In genomic region chr3:129908417-129908816, GRCh38 we compare ENCODE assay signal across 21 cellular contexts. TPM values are rescaled to one million over a fixed set of nuclear protein-coding genes. Genes with fewer than 3 reads are reported as not detected.
A peak's percentile ranks its signal among the peaks of the same experiment; 100 is the strongest.
DNase-seq lines count a peak whose midpoint lies in the region; ATAC-seq and TF ChIP-seq lines count a peak whose summit lies in the region.
"Had no signal": no experiment of that assay in that cellular context is flagged by ENCODE, and none has a peak within 500 bp of the region (broad histone marks: within the 10 kb centered on the region; RNA-seq: fewer than 3 reads in every experiment).

No MANE protein-coding gene starts in this region.

- peaks cover 10% of the 10 kb centered on the region for H3K9me3 Mint-ChIP-seq in Calu3 (ENCODE audit: low read depth, unreplicated experiment)
- H3K9me3 Mint-ChIP-seq in progenitor cell of endocrine pancreas (ENCODE audit: low read depth) = peaks cover 36% of the 10 kb centered on the region

- no peak overlapping the region for H3K4me3 ChIP-seq in PC-3 (ENCODE audit: low read length)
- H3K4me3 ChIP-seq: left ventricle myocardium inferior, sigmoid colon, thoracic aorta had no signal

- H3K9me3 ChIP-seq in PC-3 (ENCODE audit: low read length) = peaks cover 8% of the 10 kb centered on the region; the same call in 1 of the 2 replicates

- H3K36me3 Mint-ChIP-seq in Calu3 (ENCODE audit: insufficient read depth, unreplicated experiment) (no peaks in the 10 kb centered on the region), progenitor cell of endocrine pancreas (ENCODE audit: insufficient read depth) (peaks cover 34% of the 10 kb centered on the region)

- no peaks in the 10 kb centered on the region for H4K20me1 ChIP-seq in PC-3 (ENCODE audit: low read length)

- no peak for TF ChIP-seq CTCF in Calu3 (IDR thresholded peaks at IDR 0.05; ENCODE audit: unreplicated experiment)
- TF ChIP-seq CTCF in PC-3 (conservative IDR thresholded peaks at IDR 0.05; ENCODE audit: low read depth, low read length) = no peak
- TF ChIP-seq CTCF in progenitor cell of endocrine pancreas (IDR thresholded peaks at IDR 0.05; ENCODE audit: unreplicated experiment) = no peak

- intact Hi-C loops in Calu3 (cut with micrococcal nuclease; ENCODE audit: unreplicated experiment) (no loop called here), PC-3 (cut with micrococcal nuclease) (no loop called here)

- H3K27ac Mint-ChIP-seq in Calu3 (ENCODE audit: unreplicated experiment) (peak overlapping the region; percentile 63), progenitor cell of endocrine pancreas (peak overlapping the region; percentile 91)
- H3K27ac Mint-ChIP-seq: activated CD4-positive, alpha-beta memory T cell treated with anti-CD3 and anti-CD28 coated beads, Interleukin-2, amount 10 ng/mL, durations not matched to agents 7 days and 5 days; activated naive CD8-positive, alpha-beta T cell treated with anti-CD3 and anti-CD28 coated beads for 36 hours had no signal

- H3F3A ChIP-seq in PC-3 (ENCODE audit: low read length, unreplicated experiment) = no peaks in the 10 kb centered on the region

- DNase-seq in Calu3 = peak; percentile 74
- DNase-seq in PC-3 = peak; percentile 54
- peak; percentile 55 for DNase-seq in epithelial cell of prostate (ENCODE audit: low read depth, low spot score)
- DNase-seq in progenitor cell of endocrine pancreas (ENCODE audit: low spot score, unreplicated experiment) = peak; percentile 20
- DNase-seq in midbrain (lab: John Stamatoyannopoulos, UW) = no peak
- DNase-seq: activated CD4-positive, alpha-beta memory T cell treated with anti-CD3 and anti-CD28 coated beads, Interleukin-2, amount 10 ng/mL, durations not matched to agents 7 days and 5 days; activated effector memory CD4-positive, alpha-beta T cell treated with Interleukin-2 at 50 U/mL for 16 hours; activated naive CD8-positive, alpha-beta T cell treated with anti-CD3 and anti-CD28 coated beads for 36 hours; AML-193; DMS79 treated with DMSO at 0.1 percent for 48 hours; left ventricle myocardium inferior; NCI-H1092; NCI-H2081 treated with DMSO at 0.1 percent for 48 hours; NCI-H345; NCI-H748 treated with DMSO at 0.1 percent for 48 hours; sigmoid colon; stimulated activated CD4-positive, alpha-beta T cell treated with anti-CD3 and anti-CD28 coated beads, Interleukin-15, amount 100 ng/mL, for 24 hours; stimulated activated naive CD8-positive, alpha-beta T cell treated with anti-CD3 and anti-CD28 coated beads, Interleukin-15, Interleukin-2, amounts not matched to agents 100 U/mL and 50 U/mL, for 24 hours had no signal

- peak overlapping the region; percentile 35; the same call in 1 of the 2 replicates for H3K9ac ChIP-seq in PC-3 (ENCODE audit: low read length)

- H3K36me3 ChIP-seq in PC-3 (ENCODE audit: low read depth, low read length) = peaks cover 2% of the 10 kb centered on the region; the same call in 1 of the 2 replicates
- H3K36me3 ChIP-seq: sigmoid colon, thoracic aorta had no signal

- H3K4me2 ChIP-seq in PC-3 (ENCODE audit: low read length) = peak overlapping the region; percentile 26; the same call in 1 of the 2 replicates

- BruUV-seq in Calu3 (replicated peaks; lab: Mats Ljungman, UMichigan) (no TSS peak), PC-3 (replicated peaks; lab: Mats Ljungman, UMichigan) (no TSS peak)

- H3K4me1 ChIP-seq in PC-3 (ENCODE audit: insufficient read depth, low read length) = peaks cover 6% of the 10 kb centered on the region; the same call in 1 of the 2 replicates
- H3K4me1 ChIP-seq: left ventricle myocardium inferior, sigmoid colon had no signal

- no peaks in the 10 kb centered on the region for H3K27me3 Mint-ChIP-seq in Calu3 (ENCODE audit: unreplicated experiment)
- no peaks in the 10 kb centered on the region for H3K27me3 Mint-ChIP-seq in progenitor cell of endocrine pancreas
- H3K27me3 Mint-ChIP-seq: activated CD4-positive, alpha-beta memory T cell treated with anti-CD3 and anti-CD28 coated beads, Interleukin-2, amount 10 ng/mL, durations not matched to agents 7 days and 5 days; activated naive CD8-positive, alpha-beta T cell treated with anti-CD3 and anti-CD28 coated beads for 36 hours had no signal

- no peak overlapping the region for H2AFZ ChIP-seq in PC-3 (ENCODE audit: low read length)

- POLR2A ChIA-PET in PC-3 (lab: Charles Lee; ENCODE audit: unreplicated experiment) = interaction anchor here (0.6 to 0.7 kb wide), 2 partner anchors 15 to 469 kb away, joined by 3 to 23 read pairs; partner anchors contain the start of genes IFT122, MBD4 and TMCC1

- peak overlapping the region; percentile 75 for H3K27ac ChIP-seq in PC-3 (ENCODE audit: low read length)
- H3K27ac ChIP-seq in epithelial cell of prostate = peak overlapping the region; percentile 15
- H3K27ac ChIP-seq: left ventricle myocardium inferior, sigmoid colon, thoracic aorta had no signal

- H3K27me3 ChIP-seq in PC-3 (ENCODE audit: low read length) = no peaks in the 10 kb centered on the region
- H3K27me3 ChIP-seq: sigmoid colon had no signal

- H3K79me2 ChIP-seq in PC-3 (ENCODE audit: low read length) = no peaks in the 10 kb centered on the region

- peak overlapping the region; percentile 5 for H3K4me3 Mint-ChIP-seq in Calu3 (ENCODE audit: low read depth, unreplicated experiment)
- H3K4me3 Mint-ChIP-seq in progenitor cell of endocrine pancreas (ENCODE audit: low read depth) = peak overlapping the region; percentile 19
- H3K4me3 Mint-ChIP-seq: activated CD4-positive, alpha-beta memory T cell treated with anti-CD3 and anti-CD28 coated beads, Interleukin-2, amount 10 ng/mL, durations not matched to agents 7 days and 5 days; activated naive CD8-positive, alpha-beta T cell treated with anti-CD3 and anti-CD28 coated beads for 36 hours had no signal

- CTCF ChIA-PET in Calu3 (lab: Charles Lee) = interaction anchor here (0.6 to 2.2 kb wide), 10 partner anchors 14 to 482 kb away, joined by 3 to 9 read pairs (median 4); partner anchors contain the start of gene TMCC1
- CTCF ChIA-PET in PC-3 (lab: Charles Lee) = no interaction called here

- ATAC-seq in PC-3 (peak; percentile 76), HG03469 (IDR thresholded peaks at IDR 0.05; ENCODE audit: unreplicated experiment) (no peak), HG03457 (IDR thresholded peaks at IDR 0.05; ENCODE audit: unreplicated experiment) (no peak)
- ATAC-seq: stimulated activated naive CD8-positive, alpha-beta T cell treated with anti-CD3 and anti-CD28 coated beads, Interleukin-15, Interleukin-2, amounts not matched to agents 100 U/mL and 50 U/mL, for 24 hours had no signal

- H3K4me1 Mint-ChIP-seq in Calu3 (ENCODE audit: low read depth, unreplicated experiment) (peaks cover 19% of the 10 kb centered on the region), progenitor cell of endocrine pancreas (ENCODE audit: low read depth) (peaks cover 24% of the 10 kb centered on the region)
- H3K4me1 Mint-ChIP-seq: activated CD4-positive, alpha-beta memory T cell treated with anti-CD3 and anti-CD28 coated beads, Interleukin-2, amount 10 ng/mL, durations not matched to agents 7 days and 5 days; activated naive CD8-positive, alpha-beta T cell treated with anti-CD3 and anti-CD28 coated beads for 36 hours had no signal

- H3K9me2 ChIP-seq in PC-3 (replicated peaks; ENCODE audit: low read length) = no peaks in the 10 kb centered on the region

RNA-seq across cellular contexts. Expression of gene TMCC1, which starts 14.9 kb away (rescaled TPM):
- total RNA-seq in Calu3 (2022) (51.7 and 57.2 TPM in 2 replicates), PC-3 (2014; rRNA removed) (6.2 and 8.5 TPM in 2 replicates), progenitor cell of endocrine pancreas (52.5 and 54.0 TPM in 2 replicates)
